1 cellular context compared by ENCODE assay signal in the genomic region with DNA sequence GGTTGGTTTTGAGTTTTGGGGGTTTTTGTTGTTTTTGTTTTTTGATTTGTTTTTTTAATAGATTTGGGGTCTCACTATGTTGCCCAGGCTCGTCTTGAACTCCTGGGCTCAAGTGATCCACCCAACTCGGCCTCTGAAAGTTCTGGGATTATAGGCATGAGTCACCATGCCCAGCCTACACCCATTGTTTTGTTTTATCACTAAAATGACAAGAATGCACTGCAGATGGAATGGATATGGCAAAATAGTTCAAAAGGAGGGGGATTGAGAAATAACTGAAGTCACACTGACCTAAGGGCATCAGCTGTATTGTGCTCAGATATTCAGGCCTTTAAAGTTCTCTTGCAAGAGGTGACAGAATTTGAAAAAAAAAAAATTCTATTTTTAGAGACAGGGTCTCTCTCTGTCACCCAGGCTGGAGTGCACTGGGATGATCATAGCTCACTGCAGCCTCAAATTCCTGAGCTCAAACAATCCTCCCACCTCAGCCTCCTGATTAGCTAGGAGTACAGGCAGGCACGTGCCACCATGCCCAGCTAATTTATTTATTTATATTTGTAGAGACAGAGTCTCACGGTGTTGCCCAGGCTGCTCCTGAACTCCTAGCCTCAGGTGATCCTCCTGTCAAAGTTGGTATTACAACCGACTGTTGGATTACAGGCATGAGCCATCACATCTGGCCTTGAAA.
TF ChIP-seq lines count a peak whose summit lies in the region.

No MANE protein-coding gene starts in this region.

TF ChIP-seq in endothelial cell of umbilical vein, 7 proteins besides CTCF, POLR2A, EP300 and RAD21:
- TF ChIP-seq MYC (IDR thresholded peaks at IDR 0.05; ENCODE audit: low read depth, low read length) (no peak), GATA2 (IDR thresholded peaks at IDR 0.05; ENCODE audit: insufficient read depth, insufficient read length, low read depth, low read length) (peak; percentile 88), POLR2AphosphoS5 (IDR thresholded peaks at IDR 0.05; ENCODE audit: insufficient read depth, low read depth, low read length) (peak; percentile 72), FOS (IDR thresholded peaks at IDR 0.05; ENCODE audit: borderline replicate concordance, insufficient read depth, low read length) (peak; percentile 91), JUN (IDR thresholded peaks at IDR 0.05; ENCODE audit: borderline replicate concordance, insufficient read depth, insufficient read length, low read depth) (peak; percentile 81)
TF ChIP-seq in endothelial cell of umbilical vein: peak in this region for 4.
